25 cellular contexts compared by ENCODE assay signal in genomic region chr10:78507761-78508160, GRCh38.
A peak's percentile ranks its signal among the peaks of the same experiment; 100 is the strongest.
DNase-seq lines count a peak whose midpoint lies in the region; ATAC-seq and TF ChIP-seq lines count a peak whose summit lies in the region.
"Had no signal": no experiment of that assay in that cellular context is flagged by ENCODE, and none has a peak within 500 bp of the region (broad histone marks: within the 10 kb centered on the region; RNA-seq: fewer than 3 reads in every experiment).

No MANE protein-coding gene starts in this region.

- no peak overlapping the region for H3K4me3 Mint-ChIP-seq in activated CD4-positive, alpha-beta T cell treated with anti-CD3 and anti-CD28 coated beads, Interleukin-2, amount 10 ng/mL, durations not matched to agents 24 days and 14 days
- H3K4me3 Mint-ChIP-seq: activated CD4-positive, alpha-beta memory T cell treated with anti-CD3 and anti-CD28 coated beads for 36 hours; activated T-cell treated with anti-CD3 and anti-CD28 coated beads, Interleukin-2, amount 50 U/mL, for 4 hours; H9; WTC11 had no signal

- no peaks in the 10 kb centered on the region for H3K4me1 Mint-ChIP-seq in activated CD4-positive, alpha-beta T cell treated with anti-CD3 and anti-CD28 coated beads, Interleukin-2, amount 10 ng/mL, durations not matched to agents 24 days and 14 days
- H3K4me1 Mint-ChIP-seq: WTC11 had no signal

- H3K9me3 ChIP-seq in esophagus squamous epithelium, result no peaks in the 10 kb centered on the region
- H3K9me3 ChIP-seq in muscle layer of duodenum (ENCODE audit: control insufficient read depth in 1 of 2, low read length in 2 of 2), result no peaks in the 10 kb centered on the region
- no peaks in the 10 kb centered on the region for H3K9me3 ChIP-seq in upper lobe of right lung
- H3K9me3 ChIP-seq: left ventricle myocardium inferior, pancreas, suprapubic skin had no signal

- H3K4me3 ChIP-seq in esophagus squamous epithelium (no peak overlapping the region), muscle layer of duodenum (ENCODE audit: low read depth in 1 of 2, low read length in 2 of 2) (no peak overlapping the region), upper lobe of right lung (no peak overlapping the region)
- H3K4me3 ChIP-seq: dorsolateral prefrontal cortex, left ventricle myocardium inferior, pancreas, SK-N-MC, suprapubic skin had no signal

- H3K27me3 ChIP-seq in esophagus squamous epithelium, result peaks cover 0 to 11% (median 0%) of the 10 kb centered on the region in 4 donors
- no peaks in the 10 kb centered on the region for H3K27me3 ChIP-seq in muscle layer of duodenum (ENCODE audit: low read depth, low read length)
- no peaks in the 10 kb centered on the region for H3K27me3 ChIP-seq in upper lobe of right lung
- H3K27me3 ChIP-seq: foreskin keratinocyte, pancreas, suprapubic skin had no signal

- no peak for TF ChIP-seq POLR2A in esophagus squamous epithelium (IDR thresholded peaks at IDR 0.05)

- no peaks in the 10 kb centered on the region for H3K27me3 Mint-ChIP-seq in activated CD4-positive, alpha-beta T cell treated with anti-CD3 and anti-CD28 coated beads, Interleukin-2, amount 10 ng/mL, durations not matched to agents 24 days and 14 days

- no peaks in the 10 kb centered on the region for H3K36me3 Mint-ChIP-seq in activated CD4-positive, alpha-beta T cell treated with anti-CD3 and anti-CD28 coated beads, Interleukin-2, amount 10 ng/mL, durations not matched to agents 24 days and 14 days (ENCODE audit: low read depth)
- H3K36me3 Mint-ChIP-seq: activated CD4-positive, alpha-beta memory T cell treated with anti-CD3 and anti-CD28 coated beads for 36 hours; WTC11 had no signal

- no peak overlapping the region for H3K27ac Mint-ChIP-seq in activated CD4-positive, alpha-beta T cell treated with anti-CD3 and anti-CD28 coated beads, Interleukin-2, amount 10 ng/mL, durations not matched to agents 24 days and 14 days
- H3K27ac Mint-ChIP-seq: activated CD4-positive, alpha-beta memory T cell treated with anti-CD3 and anti-CD28 coated beads for 36 hours; H9; WTC11 had no signal

- peak; percentile 46 for DNase-seq in activated CD4-positive, alpha-beta T cell treated with anti-CD3 and anti-CD28 coated beads, Interleukin-2, amount 10 ng/mL, durations not matched to agents 24 days and 14 days
- DNase-seq in activated CD4-positive, alpha-beta T cell treated with anti-CD3 and anti-CD28 coated beads, Interleukin-2, amount 50 U/mL, for 48 hours, result no peak
- DNase-seq in esophagus squamous epithelium (lab: John Stamatoyannopoulos, UW) (no peak), upper lobe of right lung (no peak), NCI-H526 treated with DMSO at 0.1 percent for 48 hours (lab: John Stamatoyannopoulos, UW) (no peak)
- DNase-seq in stimulated activated naive CD4-positive, alpha-beta T cell (lab: John Stamatoyannopoulos, UW), result no peak
- DNase-seq: activated CD4-positive, alpha-beta memory T cell treated with anti-CD3 and anti-CD28 coated beads for 36 hours; activated naive CD4-positive, alpha-beta T cell; activated T-cell treated with anti-CD3 and anti-CD28 coated beads, Interleukin-2, amount 50 U/mL, for 4 hours; foreskin keratinocyte; H9; KG1; left ventricle myocardium inferior; NCI-H146; NCI-H510A treated with DMSO at 0.1 percent for 48 hours; pancreas had no signal

- intact Hi-C loops in activated CD4-positive, alpha-beta T cell treated with anti-CD3 and anti-CD28 coated beads, Interleukin-2, amount 10 ng/mL, durations not matched to agents 24 days and 14 days (cut with micrococcal nuclease), result no loop called here
- intact Hi-C loops in esophagus squamous epithelium (cut with DNase I), result no loop called here
- intact Hi-C loops in upper lobe of right lung (cut with DNase I), result no loop called here

- H3K36me3 ChIP-seq in esophagus squamous epithelium (no peaks in the 10 kb centered on the region), muscle layer of duodenum (ENCODE audit: control insufficient read depth in 1 of 2, insufficient read depth in 2 of 2, low read length in 2 of 2) (no peaks in the 10 kb centered on the region), upper lobe of right lung (no peaks in the 10 kb centered on the region)
- H3K36me3 ChIP-seq: left ventricle myocardium inferior, pancreas, suprapubic skin had no signal

- H3K4me1 ChIP-seq in esophagus squamous epithelium, result peaks cover 0 to 40% (median 13%) of the 10 kb centered on the region in 3 donors
- peaks cover 13 to 27% of the 10 kb centered on the region in 2 donors for H3K4me1 ChIP-seq in muscle layer of duodenum (ENCODE audit: control insufficient read depth in 1 of 2, insufficient read depth in 2 of 2, low read length in 2 of 2)
- peaks cover 4% of the 10 kb centered on the region for H3K4me1 ChIP-seq in upper lobe of right lung
- H3K4me1 ChIP-seq: foreskin keratinocyte, pancreas had no signal

- peak overlapping the region in 3 of 4 donors; percentile 48 to 61 (median 50) for H3K27ac ChIP-seq in esophagus squamous epithelium
- H3K27ac ChIP-seq in muscle layer of duodenum (ENCODE audit: low read length), result peak overlapping the region; percentile 6
- H3K27ac ChIP-seq in upper lobe of right lung, result peak overlapping the region; percentile 17
- H3K27ac ChIP-seq: 22Rv1, epithelial cell of prostate, foreskin keratinocyte, left ventricle myocardium inferior, pancreas, SK-N-MC, suprapubic skin had no signal

- TF ChIP-seq CTCF in esophagus squamous epithelium (IDR thresholded peaks at IDR 0.05) (no peak), upper lobe of right lung (IDR thresholded peaks at IDR 0.05) (no peak)

- H3K9me3 Mint-ChIP-seq in activated CD4-positive, alpha-beta T cell treated with anti-CD3 and anti-CD28 coated beads, Interleukin-2, amount 10 ng/mL, durations not matched to agents 24 days and 14 days, result peaks cover 7% of the 10 kb centered on the region
- H3K9me3 Mint-ChIP-seq: activated CD4-positive, alpha-beta memory T cell treated with anti-CD3 and anti-CD28 coated beads for 36 hours; activated T-cell treated with anti-CD3 and anti-CD28 coated beads, Interleukin-2, amount 50 U/mL, for 4 hours; H9 had no signal

- ATAC-seq in upper lobe of right lung (no peak), HG03442 (IDR thresholded peaks at IDR 0.05; ENCODE audit: unreplicated experiment) (no peak)
- ATAC-seq: activated T-cell treated with anti-CD3 and anti-CD28 coated beads, Interleukin-2, amount 50 U/mL, for 4 hours; foreskin keratinocyte; pancreas; sciatic nerve; WTC11 had no signal

- WGBS in esophagus squamous epithelium, 2 donors, result 49 to 81% methylated on average over 3 to 5 of the region's 6 CpGs
